Comparison of ENCODE assay signal across 1 cellular context in the genomic region with DNA sequence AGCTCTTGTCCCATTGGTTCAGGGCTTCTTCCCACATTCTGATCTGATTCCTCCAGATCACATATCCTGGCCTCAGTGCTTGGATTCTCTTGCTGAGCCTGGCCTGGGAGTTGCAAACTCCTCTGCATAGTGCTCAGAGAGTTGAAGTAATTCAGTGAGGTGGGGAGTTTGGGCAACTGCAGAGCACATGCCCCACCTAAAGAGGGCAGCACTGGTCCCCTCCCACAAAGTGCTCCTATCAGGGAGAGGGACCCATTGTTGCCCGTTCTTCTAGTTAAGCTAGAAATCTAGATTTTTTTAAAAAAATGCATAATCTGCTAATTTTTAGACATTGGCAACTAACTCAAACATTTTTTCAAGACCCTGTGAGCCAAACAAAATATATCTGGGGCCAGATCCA.
TF ChIP-seq lines count a peak whose summit lies in the region.

No MANE protein-coding gene starts in this region.

TF ChIP-seq in liver, 16 proteins besides CTCF, POLR2A, EP300 and RAD21 (continued from another document):
- TF ChIP-seq, protein P1, sequence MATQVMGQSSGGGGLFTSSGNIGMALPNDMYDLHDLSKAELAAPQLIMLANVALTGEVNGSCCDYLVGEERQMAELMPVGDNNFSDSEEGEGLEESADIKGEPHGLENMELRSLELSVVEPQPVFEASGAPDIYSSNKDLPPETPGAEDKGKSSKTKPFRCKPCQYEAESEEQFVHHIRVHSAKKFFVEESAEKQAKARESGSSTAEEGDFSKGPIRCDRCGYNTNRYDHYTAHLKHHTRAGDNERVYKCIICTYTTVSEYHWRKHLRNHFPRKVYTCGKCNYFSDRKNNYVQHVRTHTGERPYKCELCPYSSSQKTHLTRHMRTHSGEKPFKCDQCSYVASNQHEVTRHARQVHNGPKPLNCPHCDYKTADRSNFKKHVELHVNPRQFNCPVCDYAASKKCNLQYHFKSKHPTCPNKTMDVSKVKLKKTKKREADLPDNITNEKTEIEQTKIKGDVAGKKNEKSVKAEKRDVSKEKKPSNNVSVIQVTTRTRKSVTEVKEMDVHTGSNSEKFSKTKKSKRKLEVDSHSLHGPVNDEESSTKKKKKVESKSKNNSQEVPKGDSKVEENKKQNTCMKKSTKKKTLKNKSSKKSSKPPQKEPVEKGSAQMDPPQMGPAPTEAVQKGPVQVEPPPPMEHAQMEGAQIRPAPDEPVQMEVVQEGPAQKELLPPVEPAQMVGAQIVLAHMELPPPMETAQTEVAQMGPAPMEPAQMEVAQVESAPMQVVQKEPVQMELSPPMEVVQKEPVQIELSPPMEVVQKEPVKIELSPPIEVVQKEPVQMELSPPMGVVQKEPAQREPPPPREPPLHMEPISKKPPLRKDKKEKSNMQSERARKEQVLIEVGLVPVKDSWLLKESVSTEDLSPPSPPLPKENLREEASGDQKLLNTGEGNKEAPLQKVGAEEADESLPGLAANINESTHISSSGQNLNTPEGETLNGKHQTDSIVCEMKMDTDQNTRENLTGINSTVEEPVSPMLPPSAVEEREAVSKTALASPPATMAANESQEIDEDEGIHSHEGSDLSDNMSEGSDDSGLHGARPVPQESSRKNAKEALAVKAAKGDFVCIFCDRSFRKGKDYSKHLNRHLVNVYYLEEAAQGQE (IDR thresholded peaks at IDR 0.05): no peak
